23 cellular contexts compared by ENCODE assay signal in genomic region chr3:141342386-141342785, GRCh38.
"Had no signal": no experiment of that assay in that cellular context is flagged by ENCODE, and none has a peak within 500 bp of the region (broad histone marks: within the 10 kb centered on the region; RNA-seq: fewer than 3 reads in every experiment).

No MANE protein-coding gene starts in this region.

- DNase-seq: hippocampal formation; kidney glomerular epithelial cell; left cardiac atrium; mesendoderm; naive thymus-derived CD4-positive, alpha-beta T cell; ovary; retina; right cardiac atrium; stimulated activated CD4-positive, alpha-beta T cell treated with anti-CD3 and anti-CD28 coated beads, Interleukin-4, amount 100 ng/mL, for 24 hours; stimulated activated naive CD4-positive, alpha-beta T cell; tibial artery; trophoblast cell; uterus had no signal

- ATAC-seq: left cardiac atrium; left lobe of liver; naive thymus-derived CD4-positive, alpha-beta T cell; natural killer cell treated with Interleukin-12 subunit alpha and Interleukin-12 subunit beta and Interleukin-15 and Interleukin-18, amount 100 ng/mL, for 72 hours; right cardiac atrium; sciatic nerve; stimulated activated effector memory CD8-positive, alpha-beta T cell treated with anti-CD3 and anti-CD28 coated beads, Interleukin-12 subunit alpha, Interleukin-12 subunit beta, amount 100 ng/mL, for 72 hours had no signal

- H3K4me3 ChIP-seq: lung, ovary, prostate gland, skin epidermis, suprapubic skin, thoracic aorta, tibial artery, uterus had no signal

- H3K9me3 ChIP-seq: ovary, prostate gland, suprapubic skin, thoracic aorta, tibial artery, uterus had no signal

- H3K27ac ChIP-seq: ovary, prostate gland, skin epidermis, suprapubic skin, thoracic aorta, tibial artery, uterus had no signal

- H3K27me3 ChIP-seq: ovary, suprapubic skin, tibial artery, uterus had no signal

- FAIRE-seq: keratinocyte had no signal

- H3K36me3 ChIP-seq: ovary, prostate gland, suprapubic skin, thoracic aorta, tibial artery, uterus had no signal

- H3K4me1 ChIP-seq: prostate gland, suprapubic skin, tibial artery, uterus had no signal
